Comparison of ENCODE assay signal across 28 cellular contexts in the genomic region with DNA sequence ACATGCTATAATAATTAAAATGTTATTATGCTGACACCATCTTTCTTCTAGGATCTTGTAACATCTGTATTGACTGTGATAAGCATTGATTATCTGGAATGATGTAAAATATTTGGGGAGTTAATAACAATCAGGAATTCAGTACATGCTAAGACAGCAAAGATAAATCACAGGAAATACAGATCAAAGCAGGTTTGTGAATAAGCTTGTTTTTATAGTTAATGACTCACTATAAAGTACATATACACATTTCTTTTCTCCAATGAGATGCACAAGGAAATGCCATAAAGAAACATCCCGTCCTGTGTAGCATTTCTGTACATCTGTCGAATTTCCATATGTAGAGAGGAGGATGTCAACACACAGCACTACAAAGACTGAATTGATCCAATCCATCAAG.
DNase-seq lines count a peak whose midpoint lies in the region; FAIRE-seq and TF ChIP-seq lines count a peak whose summit lies in the region.
"Had no signal": no experiment of that assay in that cellular context is flagged by ENCODE, and none has a peak within 500 bp of the region (broad histone marks: within the 10 kb centered on the region; RNA-seq: fewer than 3 reads in every experiment).

No MANE protein-coding gene starts in this region.

- H3K4me1 ChIP-seq in Loucy (ENCODE audit: insufficient read depth, low read length, poor library complexity, severe bottlenecking), result peaks cover 18% of the 10 kb centered on the region
- H3K4me1 ChIP-seq in mesenchymal stem cell (ENCODE audit: control insufficient read depth, insufficient read depth, low read depth, low read length), result no peaks in the 10 kb centered on the region
- H3K4me1 ChIP-seq: gastroesophageal sphincter, neural progenitor cell, stomach, transverse colon had no signal

- no peak overlapping the region for H3K14ac ChIP-seq in mesenchymal stem cell (ENCODE audit: low read length in 2 of 2)

- H3K9me2 ChIP-seq in Loucy (replicated peaks; ENCODE audit: low read depth, low read length), result no peaks in the 10 kb centered on the region

- H3K79me1 ChIP-seq in mesenchymal stem cell (replicated peaks; ENCODE audit: low read length, poor library complexity, severe bottlenecking), result no peaks in the 10 kb centered on the region

- H3K4me3 ChIP-seq in Loucy (ENCODE audit: low read length, poor library complexity, severe bottlenecking), result no peak overlapping the region
- no peak overlapping the region for H3K4me3 ChIP-seq in bronchial epithelial cell (ENCODE audit: low read depth, low read length)
- H3K4me3 ChIP-seq in mesenchymal stem cell (ENCODE audit: insufficient read depth in 1 of 2, low read depth in 1 of 2, low read length in 2 of 2), result no peak overlapping the region
- H3K4me3 ChIP-seq: gastroesophageal sphincter, GM23338, neural progenitor cell, stomach, transverse colon had no signal

- TF ChIP-seq CTCF in Loucy (conservative IDR thresholded peaks at IDR 0.05; ENCODE audit: low read length) (no peak), bronchial epithelial cell (IDR thresholded peaks at IDR 0.05; ENCODE audit: insufficient read depth, low read length, severe bottlenecking) (no peak)

- H2BK15ac ChIP-seq in mesenchymal stem cell (ENCODE audit: low read depth, poor library complexity, severe bottlenecking), result no peak overlapping the region

- H3K27me3 ChIP-seq in Loucy (ENCODE audit: insufficient read depth, low read length, poor library complexity, severe bottlenecking) (no peaks in the 10 kb centered on the region), bronchial epithelial cell (ENCODE audit: control insufficient read depth, insufficient read depth, low read length) (no peaks in the 10 kb centered on the region), mesenchymal stem cell (ENCODE audit: control insufficient read depth in 1 of 2, insufficient read depth in 1 of 2, low read length in 2 of 2) (no peaks in the 10 kb centered on the region)
- H3K27me3 ChIP-seq: gastroesophageal sphincter, neural progenitor cell, stomach, transverse colon had no signal

- WGBS in mesenchymal stem cell, result 20% methylated on average over 1 of the region's 2 CpGs

- no peak overlapping the region for H2BK120ac ChIP-seq in mesenchymal stem cell (ENCODE audit: low read depth, low read length)

- no peak for FAIRE-seq in bronchial epithelial cell (lab: Jason Lieb, UNC)
- FAIRE-seq: islet of Langerhans had no signal

- H3K4ac ChIP-seq in mesenchymal stem cell (ENCODE audit: low read depth in 1 of 2, low read length in 2 of 2), result no peak overlapping the region

- no peaks in the 10 kb centered on the region for H3F3A ChIP-seq in Loucy (ENCODE audit: low read depth)

- no peaks in the 10 kb centered on the region for H3K9me3 ChIP-seq in Loucy (ENCODE audit: insufficient read depth, low read depth, low read length)
- H3K9me3 ChIP-seq in mesenchymal stem cell (ENCODE audit: control insufficient read depth, low read length), result no peaks in the 10 kb centered on the region
- H3K9me3 ChIP-seq: gastroesophageal sphincter, stomach, transverse colon had no signal

- no peak overlapping the region for H4K91ac ChIP-seq in mesenchymal stem cell (ENCODE audit: low read length)

- H3K27ac ChIP-seq in mesenchymal stem cell (ENCODE audit: low read length, poor library complexity, severe bottlenecking), result no peak overlapping the region
- H3K27ac ChIP-seq: gastroesophageal sphincter, neural progenitor cell, stomach, transverse colon had no signal

- H3K4me2 ChIP-seq in Loucy (ENCODE audit: low read depth, low read length, poor library complexity, severe bottlenecking), result peak overlapping the region; percentile 37
- no peak overlapping the region for H3K4me2 ChIP-seq in mesenchymal stem cell (ENCODE audit: low read length, poor library complexity, severe bottlenecking)
- H3K4me2 ChIP-seq: GM23338, neural progenitor cell had no signal

- DNase-seq in ELR (ENCODE audit: low read depth) (peak; percentile 78), bronchial epithelial cell (ENCODE audit: low read depth) (peak; percentile 86), mesenchymal stem cell (peak; percentile 9), islet precursor cell (no peak), hypothalamus (lab: John Stamatoyannopoulos, UW) (no peak), COLO668 (lab: John Stamatoyannopoulos, UW; ENCODE audit: unreplicated experiment) (no peak)
- DNase-seq: activated CD4-positive, alpha-beta T cell treated with anti-CD3 and anti-CD28 coated beads, Interleukin-2, amount 50 U/mL, for 4 hours; AML-193; aorta; CD8-positive, alpha-beta T cell; cerebellar nuclear complex; DMS153; erythroblast; hippocampal formation; Kasumi-1; NCI-H1092; NCI-H2029; NCI-H774; SHP77 treated with DMSO at 0.1 percent for 48 hours; stimulated activated CD8-positive, alpha-beta memory T cell treated with anti-CD3 and anti-CD28 coated beads, Interleukin-4, amount 100 ng/mL, for 48 hours; stomach; T1000; transverse colon had no signal

- H3K79me2 ChIP-seq in Loucy (ENCODE audit: insufficient read depth, low read length), result no peaks in the 10 kb centered on the region

- H2AFZ ChIP-seq in Loucy (ENCODE audit: low read length) (no peak overlapping the region), mesenchymal stem cell (ENCODE audit: low read depth, low read length) (no peak overlapping the region)
- H2AFZ ChIP-seq: neural progenitor cell had no signal

- H3K36me3 ChIP-seq in Loucy (ENCODE audit: insufficient read depth, low read length) (no peaks in the 10 kb centered on the region), bronchial epithelial cell (ENCODE audit: control insufficient read depth, insufficient read depth, low read length) (no peaks in the 10 kb centered on the region), mesenchymal stem cell (ENCODE audit: control insufficient read depth in 1 of 2, insufficient read depth in 2 of 2, low read depth in 1 of 2, low read length in 2 of 2) (no peaks in the 10 kb centered on the region)
- H3K36me3 ChIP-seq: gastroesophageal sphincter, neural progenitor cell, stomach, transverse colon had no signal

- H2AK5ac ChIP-seq in mesenchymal stem cell (ENCODE audit: low read length, severe bottlenecking), result no peak overlapping the region

- H4K8ac ChIP-seq in mesenchymal stem cell (ENCODE audit: low read length), result no peak overlapping the region

- no peak overlapping the region for H3K23ac ChIP-seq in mesenchymal stem cell (ENCODE audit: low read length in 2 of 2)

- H4K20me1 ChIP-seq in Loucy (ENCODE audit: insufficient read depth, low read length, poor library complexity, severe bottlenecking), result no peaks in the 10 kb centered on the region

- H3K9ac ChIP-seq in Loucy (ENCODE audit: low read depth, low read length, poor library complexity, severe bottlenecking) (no peak overlapping the region), mesenchymal stem cell (ENCODE audit: low read length) (no peak overlapping the region)
- H3K9ac ChIP-seq: neural progenitor cell had no signal

- H2BK12ac ChIP-seq in mesenchymal stem cell (ENCODE audit: low read length in 2 of 2), result no peak overlapping the region

- H2BK5ac ChIP-seq in mesenchymal stem cell (ENCODE audit: low read depth, low read length, poor library complexity, severe bottlenecking), result no peak overlapping the region

- no peak overlapping the region for H3K18ac ChIP-seq in mesenchymal stem cell (ENCODE audit: low read depth in 1 of 2, low read length in 2 of 2)

Comparison
In these comparisons a context has a peak if more than half of its experiments do, and no peak if none do; other contexts are left out.
1. DNase-seq: peak in ELR (single experiment), bronchial epithelial cell (single experiment) and mesenchymal stem cell (single experiment); none in islet precursor cell (single experiment), hypothalamus (0 of 51) and COLO668 (single experiment).